8 cellular contexts compared by ENCODE assay signal in genomic region chr11:12090061-12090572, GRCh38. TPM values are rescaled to one million over a fixed set of nuclear protein-coding genes. Genes with fewer than 3 reads are reported as not detected.
A peak's percentile ranks its signal among the peaks of the same experiment; 100 is the strongest.
DNase-seq lines count a peak whose midpoint lies in the region; ATAC-seq and TF ChIP-seq lines count a peak whose summit lies in the region.

No MANE protein-coding gene starts in this region.

- peak overlapping the region in 1 of 2 donors; percentile 29 for H3K4me3 Mint-ChIP-seq in activated T-cell treated with anti-CD3 and anti-CD28 coated beads, Interleukin-2, amount 50 U/mL, for 72 hours

- no peak for DNase-seq in activated T-cell treated with anti-CD3 and anti-CD28 coated beads, Interleukin-2, amount 50 U/mL, for 72 hours
- no peak for DNase-seq in activated T-cell treated with anti-CD3 and anti-CD28 coated beads, Interleukin-2, amount 50 U/mL, for 48 hours
- DNase-seq in SJSA1 (ENCODE audit: low read depth in 1 of 2, low spot score in 2 of 2) = no peak
- DNase-seq in fibroblast of peridontal ligament (ENCODE audit: extremely low read depth) = peak; percentile 53
- no peak for DNase-seq in tibial nerve (ENCODE audit: low spot score in 2 of 2)
- no peak for DNase-seq in D341Med (ENCODE audit: low spot score)
- no peak for DNase-seq in NK-92 (lab: John Stamatoyannopoulos, UW; ENCODE audit: unreplicated experiment)
- DNase-seq in NCI-H774 (lab: John Stamatoyannopoulos, UW) = no peak

- H3K36me3 ChIP-seq in SJSA1 (peaks cover 12% of the 10 kb centered on the region), tibial nerve (no peaks in the 10 kb centered on the region)

- H3K36me3 Mint-ChIP-seq in activated T-cell treated with anti-CD3 and anti-CD28 coated beads, Interleukin-2, amount 50 U/mL, for 72 hours (ENCODE audit: insufficient read depth in 2 of 2) = no peaks in the 10 kb centered on the region

- no peaks in the 10 kb centered on the region for H3K27me3 ChIP-seq in SJSA1 (replicated peaks)
- no peaks in the 10 kb centered on the region for H3K27me3 ChIP-seq in tibial nerve

- no peak overlapping the region for H3K4me3 ChIP-seq in SJSA1
- H3K4me3 ChIP-seq in tibial nerve = no peak overlapping the region

- no peak for ATAC-seq in activated T-cell treated with anti-CD3 and anti-CD28 coated beads, Interleukin-2, amount 50 U/mL, for 72 hours (replicated peaks in 1 of 2)

- peak overlapping the region; percentile 43 for H3K27ac Mint-ChIP-seq in activated T-cell treated with anti-CD3 and anti-CD28 coated beads, Interleukin-2, amount 50 U/mL, for 72 hours

- peak in 1 of 2 donors; percentile 38 for TF ChIP-seq EP300 in tibial nerve (IDR thresholded peaks at IDR 0.05)

- no peaks in the 10 kb centered on the region for H3K9me3 Mint-ChIP-seq in activated T-cell treated with anti-CD3 and anti-CD28 coated beads, Interleukin-2, amount 50 U/mL, for 72 hours

- no peak for TF ChIP-seq POLR2A in tibial nerve (IDR thresholded peaks at IDR 0.05)

- H3K4me1 ChIP-seq in SJSA1 (replicated peaks) (peaks cover 53% of the 10 kb centered on the region), tibial nerve (peaks cover 0 to 55% (median 34%) of the 10 kb centered on the region in 4 donors)

- H3K4me1 Mint-ChIP-seq in activated T-cell treated with anti-CD3 and anti-CD28 coated beads, Interleukin-2, amount 50 U/mL, for 72 hours (ENCODE audit: low read depth) = peaks cover 57% of the 10 kb centered on the region

- H3K9me3 ChIP-seq in SJSA1 (replicated peaks) (no peaks in the 10 kb centered on the region), tibial nerve (no peaks in the 10 kb centered on the region)

- WGBS in tibial nerve, 2 donors = 47 to 63% methylated on average over 4 of the region's 4 CpGs

- TF ChIP-seq CTCF in tibial nerve (IDR thresholded peaks at IDR 0.05) = no peak

- H3K27me3 Mint-ChIP-seq in activated T-cell treated with anti-CD3 and anti-CD28 coated beads, Interleukin-2, amount 50 U/mL, for 72 hours (ENCODE audit: low read depth) = no peaks in the 10 kb centered on the region

- H3K27ac ChIP-seq in SJSA1 = peak overlapping the region; percentile 38; the same call in 1 of the 2 replicates
- peak overlapping the region in 3 of 4 donors; percentile 49 to 74 (median 52) for H3K27ac ChIP-seq in tibial nerve

RNA-seq across cellular contexts. Expression of gene MICAL2, which starts 20.3 kb away (rescaled TPM):
- total RNA-seq in activated T-cell treated with anti-CD3 and anti-CD28 coated beads, Interleukin-2, amount 50 U/mL, for 72 hours = 100 to 1,000 TPM; 227 to 322 TPM
- total RNA-seq in SJSA1 (2014; rRNA removed; shearing (Covaris generic)) = 42.8 and 59.8 TPM in 2 replicates
- 100 to 1,000 TPM in 2 of 4 donors, 10 to 100 TPM in 2; 87.0 to 136 (median 101) TPM for total RNA-seq in tibial nerve
